In genomic region chr13:54356849-54357248, GRCh38 we compare ENCODE assay signal across 19 cellular contexts.
DNase-seq lines count a peak whose midpoint lies in the region; ATAC-seq and TF ChIP-seq lines count a peak whose summit lies in the region.
"Had no signal": no experiment of that assay in that cellular context is flagged by ENCODE, and none has a peak within 500 bp of the region (broad histone marks: within the 10 kb centered on the region; RNA-seq: fewer than 3 reads in every experiment).

No MANE protein-coding gene starts in this region.

- WGBS in ectodermal cell, 2 experiments = 0% methylated on average over 1 of the region's 1 CpG

- H3K27ac Mint-ChIP-seq in immature natural killer cell = no peak overlapping the region
- H3K27ac Mint-ChIP-seq: B cell had no signal

- H3K4me1 ChIP-seq in cardiac muscle cell (ENCODE audit: low read depth) (peaks cover 14% of the 10 kb centered on the region), ectodermal cell (ENCODE audit: control insufficient read depth, insufficient read depth, low read length) (peaks cover 22% of the 10 kb centered on the region), iPS-20b (ENCODE audit: insufficient read depth, low read length) (peaks cover 31% of the 10 kb centered on the region)

- H3K9me3 ChIP-seq in cardiac muscle cell (ENCODE audit: low read depth) = no peaks in the 10 kb centered on the region
- no peaks in the 10 kb centered on the region for H3K9me3 ChIP-seq in ectodermal cell (ENCODE audit: control insufficient read depth, low read length)
- H3K9me3 ChIP-seq in iPS-20b (ENCODE audit: insufficient read depth, low read depth, low read length) = no peaks in the 10 kb centered on the region
- H3K9me3 ChIP-seq: Caco-2 had no signal

- H3K36me3 Mint-ChIP-seq in immature natural killer cell = no peaks in the 10 kb centered on the region

- H3K36me3 ChIP-seq in cardiac muscle cell = no peaks in the 10 kb centered on the region
- H3K36me3 ChIP-seq in ectodermal cell (ENCODE audit: control insufficient read depth, insufficient read depth, low read length) = no peaks in the 10 kb centered on the region
- H3K36me3 ChIP-seq in iPS-20b (ENCODE audit: insufficient read depth, low read depth, low read length) = no peaks in the 10 kb centered on the region

- intact Hi-C loops in left cardiac atrium (cut with DNase I) = no loop called here

- peak overlapping the region; percentile 51 for H3K9ac ChIP-seq in iPS-20b (ENCODE audit: low read depth, low read length)
- H3K9ac ChIP-seq: GM23248 had no signal

- H3K27me3 Mint-ChIP-seq in immature natural killer cell (ENCODE audit: low read depth in 3 of 3) = peaks cover 0 to 1% (median 0%) of the 10 kb centered on the region in 3 donors
- H3K27me3 Mint-ChIP-seq: B cell had no signal

- no peak overlapping the region for H3K4me3 ChIP-seq in cardiac muscle cell
- no peak overlapping the region for H3K4me3 ChIP-seq in ectodermal cell (ENCODE audit: insufficient read depth, low read depth, low read length)
- H3K4me3 ChIP-seq in iPS-20b (ENCODE audit: low read length) = peak overlapping the region; percentile 51
- H3K4me3 ChIP-seq: GM12878, GM23248 had no signal

- H3K4me3 Mint-ChIP-seq in immature natural killer cell = no peak overlapping the region
- H3K4me3 Mint-ChIP-seq: B cell had no signal

- H3K27ac ChIP-seq in cardiac muscle cell = peak overlapping the region; percentile 38
- H3K27ac ChIP-seq in ectodermal cell (ENCODE audit: insufficient read depth, low read depth, low read length, poor library complexity, severe bottlenecking) = peak overlapping the region; percentile 41
- H3K27ac ChIP-seq in iPS-20b (ENCODE audit: low read length) = peak overlapping the region; percentile 30
- H3K27ac ChIP-seq: GM23248 had no signal

- peaks cover 4 to 44% (median 26%) of the 10 kb centered on the region in 6 donors for H3K9me3 Mint-ChIP-seq in immature natural killer cell

- H3K4me1 Mint-ChIP-seq in immature natural killer cell = no peaks in the 10 kb centered on the region
- H3K4me1 Mint-ChIP-seq: B cell had no signal

- H3K27me3 ChIP-seq in cardiac muscle cell = no peaks in the 10 kb centered on the region
- no peaks in the 10 kb centered on the region for H3K27me3 ChIP-seq in ectodermal cell (ENCODE audit: control insufficient read depth, insufficient read depth, low read length, poor library complexity, severe bottlenecking)
- no peaks in the 10 kb centered on the region for H3K27me3 ChIP-seq in iPS-20b (ENCODE audit: insufficient read depth, low read length)

- no peak for TF ChIP-seq CTCF in cardiac muscle cell (IDR thresholded peaks at IDR 0.05; ENCODE audit: low read depth, low read length)

- DNase-seq in cardiac muscle cell (ENCODE audit: low read depth in 1 of 2, low spot score in 1 of 2) (no peak), left cardiac atrium (no peak), COLO668 (lab: John Stamatoyannopoulos, UW; ENCODE audit: unreplicated experiment) (no peak), inferior parietal cortex (ENCODE audit: extremely low spot score) (no peak), immature natural killer cell (no peak)
- DNase-seq in activated T-cell treated with anti-CD3 and anti-CD28 coated beads, Interleukin-2, amount 50 U/mL, for 48 hours = no peak
- DNase-seq: Caco-2; DMS153; GF-D8; GM23248; KG1; NCI-H187; NCI-H446 treated with DMSO at 0.1 percent for 48 hours; NK-92 treated with Interleukin-12 subunit alpha and Interleukin-12 subunit beta, amount 100 ng/mL, for 24 hours had no signal

- no peak for ATAC-seq in left cardiac atrium
- ATAC-seq: GM12878, Right ventricle myocardium inferior had no signal
